1 cellular context compared by ENCODE assay signal in genomic region chr19:44748426-44749254, GRCh38.
A peak's percentile ranks its signal among the peaks of the same experiment; 100 is the strongest.
TF ChIP-seq lines count a peak whose summit lies in the region.

Gene BCL3 (plus strand): TSS chr19:44748708. CDS start chr19:44748791, 83 bp downstream.

TF ChIP-seq in H1, 55 proteins besides CTCF, POLR2A, EP300 and RAD21:
- no peak for TF ChIP-seq BCL11A (IDR thresholded peaks at IDR 0.05; ENCODE audit: low read depth in 2 of 2, low read length in 2 of 2)
- TF ChIP-seq BRCA1 (IDR thresholded peaks at IDR 0.05; ENCODE audit: low read depth, low read length): no peak
- peak; percentile 26 for TF ChIP-seq KDM4A (IDR thresholded peaks at IDR 0.05; ENCODE audit: low read depth, low read length, severe bottlenecking)
- no peak for TF ChIP-seq SIX5 (IDR thresholded peaks at IDR 0.05; ENCODE audit: low read depth, low read length)
- TF ChIP-seq TEAD4 (IDR thresholded peaks at IDR 0.05; ENCODE audit: low read depth, low read length): no peak
- TF ChIP-seq GABPA (IDR thresholded peaks at IDR 0.05; ENCODE audit: borderline replicate concordance, insufficient read depth, low read length): 0 out of 2 replicates have a peak, but pooled peaks have one; percentile 36
- no peak for TF ChIP-seq SP2 (IDR thresholded peaks at IDR 0.05; ENCODE audit: low read length)
- TF ChIP-seq EZH2 (IDR thresholded peaks at IDR 0.05; ENCODE audit: low read depth, low read length, severe bottlenecking): peak; percentile 39
- no peak for TF ChIP-seq RFX5 (IDR thresholded peaks at IDR 0.05; ENCODE audit: borderline replicate concordance, low read depth, low read length)
- TF ChIP-seq RBBP5 (IDR thresholded peaks at IDR 0.05; ENCODE audit: borderline replicate concordance, low read depth, low read length): no peak
- no peak for TF ChIP-seq KDM1A (IDR thresholded peaks at IDR 0.05; ENCODE audit: borderline replicate concordance, low read length)
- TF ChIP-seq SP1 (IDR thresholded peaks at IDR 0.05; ENCODE audit: low read depth, low read length): no peak
- TF ChIP-seq SIRT6 (IDR thresholded peaks at IDR 0.05; ENCODE audit: low read length): no peak
- TF ChIP-seq KDM5A (IDR thresholded peaks at IDR 0.05; ENCODE audit: low read length): no peak
- TF ChIP-seq E2F6 (IDR thresholded peaks at IDR 0.05): no peak
- no peak for TF ChIP-seq FOSL1 (IDR thresholded peaks at IDR 0.05; ENCODE audit: insufficient read depth, low read depth, low read length)
- TF ChIP-seq ASH2L (IDR thresholded peaks at IDR 0.05; ENCODE audit: low read length): no peak
- no peak for TF ChIP-seq TCF12 (IDR thresholded peaks at IDR 0.05; ENCODE audit: low read depth, low read length)
- TF ChIP-seq, protein P1, sequence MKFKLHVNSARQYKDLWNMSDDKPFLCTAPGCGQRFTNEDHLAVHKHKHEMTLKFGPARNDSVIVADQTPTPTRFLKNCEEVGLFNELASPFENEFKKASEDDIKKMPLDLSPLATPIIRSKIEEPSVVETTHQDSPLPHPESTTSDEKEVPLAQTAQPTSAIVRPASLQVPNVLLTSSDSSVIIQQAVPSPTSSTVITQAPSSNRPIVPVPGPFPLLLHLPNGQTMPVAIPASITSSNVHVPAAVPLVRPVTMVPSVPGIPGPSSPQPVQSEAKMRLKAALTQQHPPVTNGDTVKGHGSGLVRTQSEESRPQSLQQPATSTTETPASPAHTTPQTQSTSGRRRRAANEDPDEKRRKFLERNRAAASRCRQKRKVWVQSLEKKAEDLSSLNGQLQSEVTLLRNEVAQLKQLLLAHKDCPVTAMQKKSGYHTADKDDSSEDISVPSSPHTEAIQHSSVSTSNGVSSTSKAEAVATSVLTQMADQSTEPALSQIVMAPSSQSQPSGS (IDR thresholded peaks at IDR 0.05; ENCODE audit: low read length): no peak
- no peak for TF ChIP-seq SUZ12 (IDR thresholded peaks at IDR 0.05; ENCODE audit: low read length)
